In genomic region chr2:109129356-109129920, GRCh38 we compare ENCODE assay signal across 8 cellular contexts. TPM values are rescaled to one million over a fixed set of nuclear protein-coding genes. Genes with fewer than 3 reads are reported as not detected.
DNase-seq lines count a peak whose midpoint lies in the region; ATAC-seq and TF ChIP-seq lines count a peak whose summit lies in the region.

No MANE protein-coding gene starts in this region.

- H3K4me3 ChIP-seq in RWPE2 (ENCODE audit: severe bottlenecking) (peak overlapping the region; percentile 41), lower leg skin (ENCODE audit: low read depth, poor library complexity, severe bottlenecking) (peak overlapping the region; percentile 55)

- H3K4me1 Mint-ChIP-seq in dendritic cell treated with granulocyte-macrophage colony-stimulating factor and Interleukin-4, amounts not matched to agents 40 ng/mL and 50 ng/mL, for 4 days (ENCODE audit: low read depth): peaks cover 28% of the 10 kb centered on the region
- H3K4me1 Mint-ChIP-seq in stimulated activated naive CD8-positive, alpha-beta T cell treated with anti-CD3 and anti-CD28 coated beads, Interleukin-15, amount 100 ng/mL, for 72 hours: peaks cover 61% of the 10 kb centered on the region

- 0% methylated on average over 8 to 22 of the region's 70 CpGs for WGBS in lower leg skin, 2 donors

- H3K36me3 Mint-ChIP-seq in dendritic cell treated with granulocyte-macrophage colony-stimulating factor and Interleukin-4, amounts not matched to agents 40 ng/mL and 50 ng/mL, for 4 days (ENCODE audit: low read depth): no peaks in the 10 kb centered on the region

- no peak overlapping the region for H3K27ac Mint-ChIP-seq in dendritic cell treated with granulocyte-macrophage colony-stimulating factor and Interleukin-4, amounts not matched to agents 40 ng/mL and 50 ng/mL, for 4 days
- H3K27ac Mint-ChIP-seq in stimulated activated naive CD8-positive, alpha-beta T cell treated with anti-CD3 and anti-CD28 coated beads, Interleukin-15, amount 100 ng/mL, for 72 hours: no peak overlapping the region

- H3K9me3 ChIP-seq in RWPE2 (ENCODE audit: severe bottlenecking): no peaks in the 10 kb centered on the region

- no peak overlapping the region for H3K27ac ChIP-seq in RWPE2 (ENCODE audit: poor library complexity, severe bottlenecking)

- peak overlapping the region; percentile 81 for H3K4me3 Mint-ChIP-seq in dendritic cell treated with granulocyte-macrophage colony-stimulating factor and Interleukin-4, amounts not matched to agents 40 ng/mL and 50 ng/mL, for 4 days
- H3K4me3 Mint-ChIP-seq in stimulated activated naive CD8-positive, alpha-beta T cell treated with anti-CD3 and anti-CD28 coated beads, Interleukin-15, amount 100 ng/mL, for 72 hours: peak overlapping the region; percentile 90 to 95

- no peaks in the 10 kb centered on the region for H3K36me3 ChIP-seq in RWPE2 (ENCODE audit: low read depth)

- no peaks in the 10 kb centered on the region for H3K9me3 Mint-ChIP-seq in dendritic cell treated with granulocyte-macrophage colony-stimulating factor and Interleukin-4, amounts not matched to agents 40 ng/mL and 50 ng/mL, for 4 days
- no peaks in the 10 kb centered on the region for H3K9me3 Mint-ChIP-seq in stimulated activated naive CD8-positive, alpha-beta T cell treated with anti-CD3 and anti-CD28 coated beads, Interleukin-15, amount 100 ng/mL, for 72 hours

- peak; percentile 18 for DNase-seq in NCI-H82 (lab: John Stamatoyannopoulos, UW)
- no peak for DNase-seq in NCI-H82 treated with DMSO at 0.1 percent for 48 hours (lab: John Stamatoyannopoulos, UW; ENCODE audit: unreplicated experiment)
- no peak for DNase-seq in RWPE2 (ENCODE audit: low spot score)
- peak in 1 of 2 donors; percentile 85 for DNase-seq in lower leg skin (ENCODE audit: low spot score in 2 of 2)
- DNase-seq in stimulated activated naive CD8-positive, alpha-beta T cell treated with anti-CD3 and anti-CD28 coated beads, Interleukin-15, amount 100 ng/mL, for 72 hours: peak; percentile 41 to 50
- no peak for DNase-seq in NCI-H526 treated with DMSO at 0.1 percent for 48 hours (lab: John Stamatoyannopoulos, UW)
- no peak for DNase-seq in NCI-H2196 (lab: John Stamatoyannopoulos, UW; ENCODE audit: unreplicated experiment)

- TF ChIP-seq CTCF in RWPE2 (IDR thresholded peaks at IDR 0.05; ENCODE audit: poor library complexity, severe bottlenecking) (no peak), lower leg skin (IDR thresholded peaks at IDR 0.05) (no peak)

- TF ChIP-seq POLR2A in lower leg skin (IDR thresholded peaks at IDR 0.05): no peak

- no peaks in the 10 kb centered on the region for H3K27me3 ChIP-seq in RWPE2 (ENCODE audit: insufficient read depth, poor library complexity, severe bottlenecking)

- 0 out of 3 replicates have a peak, but pooled peaks have one; percentile 6 for ATAC-seq in RWPE2 (ENCODE audit: low read depth)
- ATAC-seq in stimulated activated naive CD8-positive, alpha-beta T cell treated with anti-CD3 and anti-CD28 coated beads, Interleukin-15, amount 100 ng/mL, for 72 hours: peak; percentile 68

- peaks cover 24% of the 10 kb centered on the region for H3K4me1 ChIP-seq in RWPE2 (ENCODE audit: insufficient read depth, poor library complexity, severe bottlenecking)

- peaks cover 62% of the 10 kb centered on the region for H3K27me3 Mint-ChIP-seq in dendritic cell treated with granulocyte-macrophage colony-stimulating factor and Interleukin-4, amounts not matched to agents 40 ng/mL and 50 ng/mL, for 4 days
- H3K27me3 Mint-ChIP-seq in stimulated activated naive CD8-positive, alpha-beta T cell treated with anti-CD3 and anti-CD28 coated beads, Interleukin-15, amount 100 ng/mL, for 72 hours: peaks cover 8% of the 10 kb centered on the region

- intact Hi-C loops in dendritic cell treated with granulocyte-macrophage colony-stimulating factor and Interleukin-4, amounts not matched to agents 40 ng/mL and 50 ng/mL, for 4 days (cut with micrococcal nuclease): no loop called here
- intact Hi-C loops in lower leg skin (cut with DNase I; ENCODE audit: low total_unique reads): loop anchor here (5.0 kb wide), 1 partner anchor 383 kb away; no protein-coding TSS in a partner anchor

RNA-seq across cellular contexts. Expression of gene SH3RF3, which starts 0.4 kb away (rescaled TPM):
- total RNA-seq in lower leg skin: 1 to 10 TPM; 1.9 to 7.4 (median 3.2) TPM

Comparison
In these comparisons a context has a peak if more than half of its experiments do, and no peak if none do; other contexts are left out.
1. DNase-seq: peak in NCI-H82 (single experiment) and stimulated activated naive CD8-positive, alpha-beta T cell treated with anti-CD3 and anti-CD28 coated beads, Interleukin-15, amount 100 ng/mL, for 72 hours (2 of 2); none in NCI-H82 treated with DMSO at 0.1 percent for 48 hours (single experiment), RWPE2 (single experiment), NCI-H526 treated with DMSO at 0.1 percent for 48 hours (single experiment) and NCI-H2196 (single experiment).